In genomic region chr22:50249382-50250248, GRCh38 we compare ENCODE assay signal across 8 cellular contexts. TPM values are rescaled to one million over a fixed set of nuclear protein-coding genes. Genes with fewer than 3 reads are reported as not detected.
DNase-seq lines count a peak whose midpoint lies in the region.
"Had no signal": no experiment of that assay in that cellular context is flagged by ENCODE, and none has a peak within 500 bp of the region (broad histone marks: within the 10 kb centered on the region; RNA-seq: fewer than 3 reads in every experiment).

No MANE protein-coding gene starts in this region.

- no peak overlapping the region for H3K27ac Mint-ChIP-seq in activated naive CD4-positive, alpha-beta T cell treated with anti-CD3 and anti-CD28 coated beads for 36 hours
- H3K27ac Mint-ChIP-seq in dendritic cell treated with granulocyte-macrophage colony-stimulating factor and Interleukin-4, amounts not matched to agents 40 ng/mL and 50 ng/mL, for 4 days, result peak overlapping the region; percentile 61

- no peaks in the 10 kb centered on the region for H3K9me3 ChIP-seq in subcutaneous abdominal adipose tissue (ENCODE audit: control insufficient read depth in 5 of 5, low read length in 5 of 5)

- H3K27ac ChIP-seq in subcutaneous abdominal adipose tissue (ENCODE audit: low read depth, low read length), result no peak overlapping the region

- peaks cover 5 to 50% (median 36%) of the 10 kb centered on the region in 5 donors for H3K4me1 ChIP-seq in subcutaneous abdominal adipose tissue (ENCODE audit: control insufficient read depth in 5 of 5, insufficient read depth in 5 of 5, low read length in 5 of 5)

- H3K4me1 Mint-ChIP-seq in activated naive CD4-positive, alpha-beta T cell treated with anti-CD3 and anti-CD28 coated beads for 36 hours (ENCODE audit: low read depth), result peaks cover 21% of the 10 kb centered on the region
- H3K4me1 Mint-ChIP-seq in dendritic cell treated with granulocyte-macrophage colony-stimulating factor and Interleukin-4, amounts not matched to agents 40 ng/mL and 50 ng/mL, for 4 days (ENCODE audit: low read depth), result peaks cover 54% of the 10 kb centered on the region

- H3K4me3 ChIP-seq in subcutaneous abdominal adipose tissue (ENCODE audit: low read depth in 1 of 5, low read length in 5 of 5), result peak overlapping the region in 3 of 5 donors; percentile 72 to 90 (median 89)

- peaks cover 7% of the 10 kb centered on the region for H3K36me3 Mint-ChIP-seq in activated naive CD4-positive, alpha-beta T cell treated with anti-CD3 and anti-CD28 coated beads for 36 hours (ENCODE audit: low read depth)
- H3K36me3 Mint-ChIP-seq in dendritic cell treated with granulocyte-macrophage colony-stimulating factor and Interleukin-4, amounts not matched to agents 40 ng/mL and 50 ng/mL, for 4 days (ENCODE audit: low read depth), result peaks cover 54% of the 10 kb centered on the region

- H3K36me3 ChIP-seq in subcutaneous abdominal adipose tissue (ENCODE audit: control insufficient read depth in 5 of 5, insufficient read depth in 5 of 5, low read length in 5 of 5), result peaks cover 0 to 20% (median 15%) of the 10 kb centered on the region in 5 donors

- H3K27me3 ChIP-seq in subcutaneous abdominal adipose tissue (ENCODE audit: control insufficient read depth in 5 of 5, insufficient read depth in 4 of 5, low read length in 5 of 5), result no peaks in the 10 kb centered on the region

- no peak for DNase-seq in activated naive CD4-positive, alpha-beta T cell treated with anti-CD3 and anti-CD28 coated beads for 36 hours
- DNase-seq in activated naive CD4-positive, alpha-beta T cell treated with anti-CD3 and anti-CD28 coated beads, Interleukin-2, amount 50 U/mL, for 16 hours, result no peak
- no peak for DNase-seq in NAMALWA (ENCODE audit: low spot score)
- DNase-seq in mucosa of gallbladder (ENCODE audit: low spot score), result no peak
- DNase-seq: activated CD8-positive, alpha-beta memory T cell treated with anti-CD3 and anti-CD28 coated beads, Interleukin-2, amount 50 U/mL, for 48 hours; NCI-H2107 had no signal

- CTCF ChIA-PET in activated naive CD4-positive, alpha-beta T cell treated with anti-CD3 and anti-CD28 coated beads for 36 hours (lab: Charles Lee), result interaction anchor here (2.3 to 2.4 kb wide), 2 partner anchors 8 to 10 kb away, joined by 7 to 13 read pairs; no protein-coding TSS in a partner anchor

- H3K27me3 Mint-ChIP-seq in activated naive CD4-positive, alpha-beta T cell treated with anti-CD3 and anti-CD28 coated beads for 36 hours (ENCODE audit: low read depth), result no peaks in the 10 kb centered on the region
- H3K27me3 Mint-ChIP-seq in dendritic cell treated with granulocyte-macrophage colony-stimulating factor and Interleukin-4, amounts not matched to agents 40 ng/mL and 50 ng/mL, for 4 days, result no peaks in the 10 kb centered on the region

- no peaks in the 10 kb centered on the region for H3K9me3 Mint-ChIP-seq in activated naive CD4-positive, alpha-beta T cell treated with anti-CD3 and anti-CD28 coated beads for 36 hours
- H3K9me3 Mint-ChIP-seq in dendritic cell treated with granulocyte-macrophage colony-stimulating factor and Interleukin-4, amounts not matched to agents 40 ng/mL and 50 ng/mL, for 4 days, result no peaks in the 10 kb centered on the region

- intact Hi-C loops in activated naive CD4-positive, alpha-beta T cell treated with anti-CD3 and anti-CD28 coated beads for 36 hours (cut with micrococcal nuclease), result loop anchor here (5.0 to 10.0 kb wide), 2 partner anchors 225 to 248 kb away; partner anchors contain the start of gene SBF1
- intact Hi-C loops in dendritic cell treated with granulocyte-macrophage colony-stimulating factor and Interleukin-4, amounts not matched to agents 40 ng/mL and 50 ng/mL, for 4 days (cut with micrococcal nuclease), result loop anchor here (5.0 kb wide), 1 partner anchor 373 kb away; no protein-coding TSS in a partner anchor

- H3K9ac ChIP-seq in subcutaneous abdominal adipose tissue (ENCODE audit: low read length in 5 of 5), result peak overlapping the region in 2 of 5 donors; percentile 28 to 87

- peak overlapping the region; percentile 81 for H3K4me3 Mint-ChIP-seq in activated naive CD4-positive, alpha-beta T cell treated with anti-CD3 and anti-CD28 coated beads for 36 hours
- peak overlapping the region; percentile 83 for H3K4me3 Mint-ChIP-seq in dendritic cell treated with granulocyte-macrophage colony-stimulating factor and Interleukin-4, amounts not matched to agents 40 ng/mL and 50 ng/mL, for 4 days

RNA-seq across cellular contexts. Expression of gene HDAC10, which starts 1.4 kb away (rescaled TPM):
- total RNA-seq in activated naive CD4-positive, alpha-beta T cell treated with anti-CD3 and anti-CD28 coated beads for 36 hours, result 10 to 100 TPM; 35.4 to 38.0 TPM
- 100 TPM for total RNA-seq in mucosa of gallbladder

RNA-seq across cellular contexts. Expression of gene TUBGCP6, which starts 4.8 kb away (rescaled TPM):
- 10 to 100 TPM; 44.5 to 47.8 TPM for total RNA-seq in activated naive CD4-positive, alpha-beta T cell treated with anti-CD3 and anti-CD28 coated beads for 36 hours
- total RNA-seq in mucosa of gallbladder, result 64.4 TPM

RNA-seq across cellular contexts. Expression of gene MAPK12, which starts 11.9 kb away (rescaled TPM):
- 10 to 100 TPM; 12.3 to 12.4 TPM for total RNA-seq in activated naive CD4-positive, alpha-beta T cell treated with anti-CD3 and anti-CD28 coated beads for 36 hours
- total RNA-seq in mucosa of gallbladder, result 23.2 TPM

RNA-seq across cellular contexts. Expression of gene MAPK11, which starts 20.6 kb away (rescaled TPM):
- 10 to 100 TPM; 17.5 to 17.9 TPM for total RNA-seq in activated naive CD4-positive, alpha-beta T cell treated with anti-CD3 and anti-CD28 coated beads for 36 hours
- 16.7 TPM for total RNA-seq in mucosa of gallbladder

RNA-seq across cellular contexts. Expression of gene SELENOO, which starts 48.8 kb away (rescaled TPM):
- 10 to 100 TPM; 16.5 to 16.7 TPM for total RNA-seq in activated naive CD4-positive, alpha-beta T cell treated with anti-CD3 and anti-CD28 coated beads for 36 hours
- total RNA-seq in mucosa of gallbladder, result 37.0 TPM
